Comparison of ENCODE assay signal across 8 cellular contexts in the genomic region with DNA sequence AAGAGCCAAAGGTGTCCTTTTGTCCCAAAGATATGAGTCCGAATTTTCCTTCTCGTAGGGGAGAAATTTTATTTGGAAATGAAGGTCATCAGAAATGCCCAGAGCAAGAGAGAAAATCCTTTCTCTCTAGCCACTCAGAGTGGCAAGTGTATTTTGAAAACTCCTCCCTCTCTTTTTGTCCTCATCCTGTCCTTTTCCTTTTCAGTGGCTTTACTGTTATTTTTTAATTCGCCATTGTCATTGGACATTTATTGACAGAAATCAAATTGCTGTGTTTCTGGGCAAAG. TPM values are rescaled to one million over a fixed set of nuclear protein-coding genes. Genes with fewer than 3 reads are reported as not detected.
DNase-seq lines count a peak whose midpoint lies in the region; ATAC-seq and TF ChIP-seq lines count a peak whose summit lies in the region.

No MANE protein-coding gene starts in this region.

- POLR2A ChIA-PET in activated CD8-positive, alpha-beta T cell treated with anti-CD3 and anti-CD28 coated beads for 36 hours (lab: Charles Lee) = interaction anchor here (0.6 to 1.8 kb wide), 6 partner anchors 11 to 61 kb away, joined by 3 to 4 read pairs (median 3); no protein-coding TSS in a partner anchor

- H3F3A ChIP-seq in GM23338 (replicated peaks; ENCODE audit: low read depth) = peaks cover 21% of the 10 kb centered on the region

- TF ChIP-seq CTCF in GM23338 (conservative IDR thresholded peaks at IDR 0.05; ENCODE audit: low read depth in 2 of 2) (no peak), left ventricle myocardium inferior (IDR thresholded peaks at IDR 0.05; ENCODE audit: borderline replicate concordance) (no peak)
- no peak for TF ChIP-seq CTCF in activated CD8-positive, alpha-beta T cell treated with anti-CD3 and anti-CD28 coated beads for 36 hours (IDR thresholded peaks at IDR 0.05)

- peaks cover 12% of the 10 kb centered on the region for H4K20me1 ChIP-seq in GM23338 (replicated peaks; ENCODE audit: insufficient read depth)

- CTCF ChIA-PET in activated CD8-positive, alpha-beta T cell treated with anti-CD3 and anti-CD28 coated beads for 36 hours (lab: Charles Lee) = no interaction called here

- no peaks in the 10 kb centered on the region for H3K9me2 ChIP-seq in GM23338 (ENCODE audit: insufficient read depth)

- DNase-seq in GM23338 (ENCODE audit: low spot score) = no peak
- DNase-seq in activated CD8-positive, alpha-beta T cell treated with anti-CD3 and anti-CD28 coated beads for 36 hours = no peak
- DNase-seq in left ventricle myocardium inferior = no peak

- peaks cover 31% of the 10 kb centered on the region for H3K36me3 Mint-ChIP-seq in GM23338 (ENCODE audit: low read depth)
- H3K36me3 Mint-ChIP-seq in activated CD8-positive, alpha-beta T cell treated with anti-CD3 and anti-CD28 coated beads for 36 hours (ENCODE audit: low read depth) = no peaks in the 10 kb centered on the region

- H3K4me1 ChIP-seq in GM23338 (ENCODE audit: insufficient read depth) (peaks cover 48% of the 10 kb centered on the region), left ventricle myocardium inferior (peaks cover 37% of the 10 kb centered on the region), skeletal muscle satellite cell (ENCODE audit: control insufficient read depth, insufficient read depth, low read length) (peaks cover 43% of the 10 kb centered on the region)

- H3K9me3 ChIP-seq in left ventricle myocardium inferior (replicated peaks) (no peaks in the 10 kb centered on the region), skeletal muscle satellite cell (replicated peaks; ENCODE audit: low read length) (no peaks in the 10 kb centered on the region)

- H2AFZ ChIP-seq in GM23338 = no peak overlapping the region

- H3K27me3 Mint-ChIP-seq in GM23338 (ENCODE audit: insufficient read depth, low read depth, poor library complexity) = peaks cover 10% of the 10 kb centered on the region
- no peaks in the 10 kb centered on the region for H3K27me3 Mint-ChIP-seq in activated CD8-positive, alpha-beta T cell treated with anti-CD3 and anti-CD28 coated beads for 36 hours

- peak overlapping the region; percentile 74 for H3K4me3 Mint-ChIP-seq in GM23338
- H3K4me3 Mint-ChIP-seq in activated CD8-positive, alpha-beta T cell treated with anti-CD3 and anti-CD28 coated beads for 36 hours = peak overlapping the region; percentile 81

- no peaks in the 10 kb centered on the region; the same call in 2 of the 3 replicates for H3K9me3 Mint-ChIP-seq in GM23338
- H3K9me3 Mint-ChIP-seq in activated CD8-positive, alpha-beta T cell treated with anti-CD3 and anti-CD28 coated beads for 36 hours = no peaks in the 10 kb centered on the region

- H3K79me2 ChIP-seq in GM23338 (replicated peaks; ENCODE audit: insufficient read depth) = peaks cover 74% of the 10 kb centered on the region

- H3K9ac ChIP-seq in skeletal muscle satellite cell (ENCODE audit: low read depth, low read length) = peak overlapping the region; percentile 61

- peak overlapping the region; percentile 91 for H3K27ac ChIP-seq in GM23338 (ENCODE audit: low read depth)
- peak overlapping the region; percentile 82 for H3K27ac ChIP-seq in left ventricle myocardium inferior (replicated peaks)

- H3K4me2 ChIP-seq in GM23338 = peak overlapping the region; percentile 72
- H3K4me2 ChIP-seq in skeletal muscle satellite cell (ENCODE audit: low read length) = peak overlapping the region; percentile 82

- H3K4me1 Mint-ChIP-seq in GM23338 = peaks cover 68% of the 10 kb centered on the region
- H3K4me1 Mint-ChIP-seq in activated CD8-positive, alpha-beta T cell treated with anti-CD3 and anti-CD28 coated beads for 36 hours (ENCODE audit: low read depth) = peaks cover 33% of the 10 kb centered on the region

- H3K4me3 ChIP-seq in GM23338 (peak overlapping the region; percentile 45), left ventricle myocardium inferior (peak overlapping the region; percentile 67), skeletal muscle satellite cell (ENCODE audit: low read length) (peak overlapping the region; percentile 66)

- H3K27me3 ChIP-seq in GM23338 (ENCODE audit: insufficient read depth) (no peaks in the 10 kb centered on the region), left ventricle myocardium inferior (ENCODE audit: low read depth) (no peaks in the 10 kb centered on the region), skeletal muscle satellite cell (ENCODE audit: control insufficient read depth, insufficient read depth, low read length) (no peaks in the 10 kb centered on the region)

- ATAC-seq in GM23338 = no peak
- ATAC-seq in activated CD8-positive, alpha-beta T cell treated with anti-CD3 and anti-CD28 coated beads for 36 hours = no peak
- no peak for ATAC-seq in HG02852 (IDR thresholded peaks at IDR 0.05; ENCODE audit: unreplicated experiment)
- no peak for ATAC-seq in HG03342 (IDR thresholded peaks at IDR 0.05; ENCODE audit: unreplicated experiment)
- no peak for ATAC-seq in HG02840 (IDR thresholded peaks at IDR 0.05; ENCODE audit: low FRiP score, unreplicated experiment)
- no peak for ATAC-seq in GM21737 (IDR thresholded peaks at IDR 0.05; ENCODE audit: unreplicated experiment)

- intact Hi-C loops in activated CD8-positive, alpha-beta T cell treated with anti-CD3 and anti-CD28 coated beads for 36 hours (cut with micrococcal nuclease) = no loop called here
- intact Hi-C loops in left ventricle myocardium inferior (cut with micrococcal nuclease) = loop anchor here (10.0 kb wide), 1 partner anchor 45 kb away; no protein-coding TSS in a partner anchor

- H3K36me3 ChIP-seq in GM23338 (ENCODE audit: insufficient read depth) = peaks cover 17% of the 10 kb centered on the region; the same call in 1 of the 2 replicates
- no peaks in the 10 kb centered on the region for H3K36me3 ChIP-seq in left ventricle myocardium inferior
- no peaks in the 10 kb centered on the region for H3K36me3 ChIP-seq in skeletal muscle satellite cell (ENCODE audit: insufficient read depth, low read length)

- H3K27ac Mint-ChIP-seq in GM23338 = peak overlapping the region; percentile 95
- peak overlapping the region; percentile 92 for H3K27ac Mint-ChIP-seq in activated CD8-positive, alpha-beta T cell treated with anti-CD3 and anti-CD28 coated beads for 36 hours

TF ChIP-seq in GM23338, 12 proteins besides CTCF, POLR2A, EP300 and RAD21 (continues in another document):
- no peak for TF ChIP-seq EZH2 (IDR thresholded peaks at IDR 0.05; ENCODE audit: low read depth, unreplicated experiment)
- TF ChIP-seq ZNF331 (CRISPR knock-in tag; IDR thresholded peaks at IDR 0.05; ENCODE audit: low read depth) = no peak
- TF ChIP-seq CREB1 (CRISPR knock-in tag; IDR thresholded peaks at IDR 0.05; ENCODE audit: low read depth) = no peak
- TF ChIP-seq NANOG (IDR thresholded peaks at IDR 0.05; ENCODE audit: borderline replicate concordance) = no peak
- TF ChIP-seq JUNB (IDR thresholded peaks at IDR 0.05; ENCODE audit: unreplicated experiment) = no peak
- no peak for TF ChIP-seq STAT1 (IDR thresholded peaks at IDR 0.05; ENCODE audit: unreplicated experiment)
- TF ChIP-seq EZH2phosphoT487 (IDR thresholded peaks at IDR 0.05; ENCODE audit: unreplicated experiment) = no peak
- no peak for TF ChIP-seq POLR2AphosphoS5 (IDR thresholded peaks at IDR 0.05; ENCODE audit: low read depth)

RNA-seq across cellular contexts. Expression of gene TET1, which starts 39.6 kb away (rescaled TPM):
- total RNA-seq in GM23338 (2014; rRNA removed; shearing (Covaris generic)) = 82.5 and 90.5 TPM in 2 replicates
- 32.5 and 37.2 TPM in 2 replicates for polyA plus RNA-seq in GM23338 (2016; fragmentation: Nextera tagmentation; extraction: Ambion mirVana)
- total RNA-seq in activated CD8-positive, alpha-beta T cell treated with anti-CD3 and anti-CD28 coated beads for 36 hours = 1 to 10 TPM; 1.1 to 1.3 TPM
- 2.2 TPM for total RNA-seq in left ventricle myocardium inferior
- total RNA-seq in skeletal muscle satellite cell (2012; rRNA removed) = 2.0 and 3.7 TPM in 2 replicates

Comparison
In these comparisons a context has a peak if more than half of its experiments do, and no peak if none do; other contexts are left out.
1. RNA of gene TET1, which starts 39.6 kb away (total RNA-seq): 82.5 to 90.5 TPM in GM23338; 2.2 TPM in left ventricle myocardium inferior (single experiment) and 1.1 to 1.3 TPM in activated CD8-positive, alpha-beta T cell treated with anti-CD3 and anti-CD28 coated beads for 36 hours; every median in the first group is over 10 times any median in the second.
2. Peak in every context shown above with its lines, with median percentiles within 50 percentile points of each other: H3K4me3 ChIP-seq.